Comparison of ENCODE assay signal across 8 cellular contexts in genomic region chr5:151141535-151141934, GRCh38. TPM values are rescaled to one million over a fixed set of nuclear protein-coding genes. Genes with fewer than 3 reads are reported as not detected.
DNase-seq lines count a peak whose midpoint lies in the region; ATAC-seq and TF ChIP-seq lines count a peak whose summit lies in the region.

No MANE protein-coding gene starts in this region.

- H3K9me3 ChIP-seq in CD8-positive, alpha-beta T cell (ENCODE audit: low read length) = no peaks in the 10 kb centered on the region
- H3K9me3 ChIP-seq in mononuclear cell (ENCODE audit: low read depth, low read length) = no peaks in the 10 kb centered on the region

- ATAC-seq in CD8-positive, alpha-beta T cell = peak; percentile 51
- ATAC-seq in GM21515 (IDR thresholded peaks at IDR 0.05; ENCODE audit: unreplicated experiment) = peak; percentile 83

- peak overlapping the region; percentile 95 for H3K27ac Mint-ChIP-seq in CD8-positive, alpha-beta T cell
- H3K27ac Mint-ChIP-seq in IgD-negative memory B cell = peak overlapping the region; percentile 79 to 95 (median 93)
- peak overlapping the region; percentile 95 for H3K27ac Mint-ChIP-seq in activated naive CD4-positive, alpha-beta T cell treated with anti-CD3 and anti-CD28 coated beads, Interleukin-2, amount 50 U/mL, for 24 hours

- H3K27me3 ChIP-seq in CD8-positive, alpha-beta T cell (ENCODE audit: insufficient read depth, low read length) = no peaks in the 10 kb centered on the region
- no peaks in the 10 kb centered on the region for H3K27me3 ChIP-seq in mononuclear cell (ENCODE audit: insufficient read depth, low read length)

- peak overlapping the region; percentile 82 for H3K4me3 Mint-ChIP-seq in CD8-positive, alpha-beta T cell
- peak overlapping the region; percentile 64 to 94 (median 92) for H3K4me3 Mint-ChIP-seq in IgD-negative memory B cell
- H3K4me3 Mint-ChIP-seq in activated naive CD4-positive, alpha-beta T cell treated with anti-CD3 and anti-CD28 coated beads, Interleukin-2, amount 50 U/mL, for 24 hours = peak overlapping the region; percentile 85

- peaks cover 87% of the 10 kb centered on the region for H3K36me3 Mint-ChIP-seq in CD8-positive, alpha-beta T cell
- peaks cover 20% of the 10 kb centered on the region for H3K36me3 Mint-ChIP-seq in IgD-negative memory B cell
- peaks cover 26% of the 10 kb centered on the region for H3K36me3 Mint-ChIP-seq in activated naive CD4-positive, alpha-beta T cell treated with anti-CD3 and anti-CD28 coated beads, Interleukin-2, amount 50 U/mL, for 24 hours

- TF ChIP-seq CTCF in CD8-positive, alpha-beta T cell (IDR thresholded peaks at IDR 0.05) = no peak

- POLR2A ChIA-PET in CD8-positive, alpha-beta T cell (lab: Charles Lee) = interaction anchor here (1.1 to 3.8 kb wide), 9 partner anchors 9 to 93 kb away, joined by 3 to 36 read pairs (median 9); partner anchors contain the start of gene ANXA6

- CTCF ChIA-PET in CD8-positive, alpha-beta T cell (lab: Charles Lee) = interaction anchor here (0.7 to 50.0 kb wide), 6 partner anchors 12 to 111 kb away, joined by 3 to 1723 read pairs (median 12); partner anchors contain the start of gene ANXA6

- H3K36me3 ChIP-seq in CD8-positive, alpha-beta T cell (ENCODE audit: insufficient read depth, low read length) = peaks cover 53% of the 10 kb centered on the region

- peak overlapping the region; percentile 26 for H3K27ac ChIP-seq in CD8-positive, alpha-beta T cell (ENCODE audit: low read depth, low read length)

- H3K27me3 Mint-ChIP-seq in CD8-positive, alpha-beta T cell (ENCODE audit: low read depth) = no peaks in the 10 kb centered on the region
- no peaks in the 10 kb centered on the region for H3K27me3 Mint-ChIP-seq in IgD-negative memory B cell
- no peaks in the 10 kb centered on the region for H3K27me3 Mint-ChIP-seq in activated naive CD4-positive, alpha-beta T cell treated with anti-CD3 and anti-CD28 coated beads, Interleukin-2, amount 50 U/mL, for 24 hours

- peaks cover 98% of the 10 kb centered on the region for H3K4me1 Mint-ChIP-seq in CD8-positive, alpha-beta T cell (ENCODE audit: low read depth)
- H3K4me1 Mint-ChIP-seq in IgD-negative memory B cell = peaks cover 63 to 86% (median 64%) of the 10 kb centered on the region in 3 donors
- peaks cover 97% of the 10 kb centered on the region for H3K4me1 Mint-ChIP-seq in activated naive CD4-positive, alpha-beta T cell treated with anti-CD3 and anti-CD28 coated beads, Interleukin-2, amount 50 U/mL, for 24 hours

- peak in 6 of 7 experiments; percentile 42 to 74 (median 62) for DNase-seq in CD8-positive, alpha-beta T cell
- DNase-seq in HPDE6-E6E7 (ENCODE audit: extremely low spot score) = no peak
- no peak for DNase-seq in MV-4-11 (lab: John Stamatoyannopoulos, UW)
- DNase-seq in medulla oblongata (ENCODE audit: extremely low spot score) = no peak

- H3K9me3 Mint-ChIP-seq in CD8-positive, alpha-beta T cell = no peaks in the 10 kb centered on the region
- no peaks in the 10 kb centered on the region for H3K9me3 Mint-ChIP-seq in IgD-negative memory B cell
- H3K9me3 Mint-ChIP-seq in activated naive CD4-positive, alpha-beta T cell treated with anti-CD3 and anti-CD28 coated beads, Interleukin-2, amount 50 U/mL, for 24 hours = no peaks in the 10 kb centered on the region

- intact Hi-C loops in CD8-positive, alpha-beta T cell (cut with DNase I, micrococcal nuclease) = loop anchor here in 1 of 2 experiments (2.0 kb wide), 1 partner anchor 15 kb away; the partner anchor contains the start of gene ANXA6

- H3K4me1 ChIP-seq in CD8-positive, alpha-beta T cell (ENCODE audit: insufficient read depth, low read length) = peaks cover 93% of the 10 kb centered on the region
- peaks cover 96% of the 10 kb centered on the region for H3K4me1 ChIP-seq in mononuclear cell (ENCODE audit: insufficient read depth, low read length)

- H3K4me3 ChIP-seq in CD8-positive, alpha-beta T cell (ENCODE audit: low read depth, low read length) = peak overlapping the region; percentile 43
- H3K4me3 ChIP-seq in mononuclear cell (ENCODE audit: low read length) = peak overlapping the region; percentile 8

RNA-seq across cellular contexts. Expression of gene ANXA6, which starts 16.0 kb away (rescaled TPM):
- 10 to 100 TPM; 83.5 to 89.4 TPM for total RNA-seq in CD8-positive, alpha-beta T cell
- polyA plus RNA-seq in IgD-negative memory B cell = 298 TPM
- total RNA-seq in mononuclear cell = 127 TPM

Comparison
In these comparisons a context has a peak if more than half of its experiments do, and no peak if none do; other contexts are left out.
1. DNase-seq: peak in CD8-positive, alpha-beta T cell (6 of 7); none in HPDE6-E6E7 (single experiment), MV-4-11 (single experiment) and medulla oblongata (single experiment).
2. Peak in every context shown above with its lines, with median percentiles within 50 percentile points of each other: H3K27ac Mint-ChIP-seq and H3K4me3 Mint-ChIP-seq.